ENCODE assay signal across 7 cellular contexts in genomic region chr1:223996376-223996775, GRCh38.
DNase-seq lines count a peak whose midpoint lies in the region; ATAC-seq and TF ChIP-seq lines count a peak whose summit lies in the region.
"Not testable (repeated sequence)": the region's sequence is repeated elsewhere in the genome, so short reads cannot be mapped to it uniquely, and the experiment has no call there.

No MANE protein-coding gene starts in this region.

- not testable (repeated sequence) for H3K14ac ChIP-seq in IMR-90 (replicated peaks; ENCODE audit: low read depth, low read length)

- H3K27ac ChIP-seq in GM23248; IMR-90 (ENCODE audit: insufficient read depth, low read length): not testable (repeated sequence)
- peak overlapping the region; percentile 73 for H3K27ac ChIP-seq in brain microvascular endothelial cell

- H3K9me1 ChIP-seq in IMR-90 (ENCODE audit: insufficient read depth, low read length), result not testable (repeated sequence)

- H2BK120ac ChIP-seq in IMR-90 (ENCODE audit: low read depth, low read length), result not testable (repeated sequence)

- not testable (repeated sequence) for H3K9me2 ChIP-seq in GM23248 (ENCODE audit: insufficient read depth)

- H3K36me3 ChIP-seq in GM23248 (ENCODE audit: low read depth); IMR-90 (ENCODE audit: control insufficient read depth, insufficient read depth, low read length); adipocyte (ENCODE audit: control insufficient read depth, insufficient read depth, low read length, severe bottlenecking); brain microvascular endothelial cell (replicated peaks): not testable (repeated sequence)

- peak; percentile 63 for DNase-seq in EH (ENCODE audit: low read depth)
- DNase-seq in GM23248, result peak; percentile 34
- peak; percentile 44 for DNase-seq in IMR-90
- DNase-seq in adipocyte (ENCODE audit: low read depth), result peak; percentile 17
- peak; percentile 0 for DNase-seq in brain microvascular endothelial cell
- peak; percentile 7 to 37 for DNase-seq in foreskin fibroblast
- DNase-seq in skeletal muscle cell (ENCODE audit: low read depth), result peak; percentile 2

- not testable (repeated sequence) for H3K18ac ChIP-seq in IMR-90 (ENCODE audit: low read depth, low read length)

- CTCF ChIA-PET in IMR-90 (lab: Yijun Ruan, JAX), result not testable (repeated sequence)

- H2AFZ ChIP-seq in GM23248; IMR-90 (replicated peaks; ENCODE audit: low read length, poor library complexity): not testable (repeated sequence)

- WGBS in GM23248 (ENCODE audit: low coverage in 1 of 2, low lambda C conversion rate in 2 of 2, missing lambda C conversion rate in 2 of 2), 2 experiments, result 96 to 98% methylated on average over 2 of the region's 2 CpGs
- WGBS in IMR-90 (ENCODE audit: extremely low coverage in 2 of 2, insufficient read length in 1 of 2), 2 experiments, result no CpG with 5 or more reads among the region's 2 CpGs

- H3K9me3 ChIP-seq in GM23248 (ENCODE audit: low read depth); IMR-90 (ENCODE audit: control insufficient read depth, insufficient read depth, low read length); adipocyte (ENCODE audit: control insufficient read depth, low read length): not testable (repeated sequence)

- H3K23ac ChIP-seq in IMR-90 (ENCODE audit: low read depth, low read length), result not testable (repeated sequence)

- H3K27me3 ChIP-seq in GM23248 (replicated peaks; ENCODE audit: insufficient read depth); IMR-90 (ENCODE audit: control insufficient read depth, insufficient read depth, low read length); adipocyte (replicated peaks; ENCODE audit: control insufficient read depth, insufficient read depth, low read length); brain microvascular endothelial cell (replicated peaks): not testable (repeated sequence)

- not testable (repeated sequence) for H3K79me1 ChIP-seq in IMR-90 (ENCODE audit: low read depth in 1 of 2, low read length in 2 of 2)

- not testable (repeated sequence) for H3K9ac ChIP-seq in GM23248; IMR-90 (ENCODE audit: low read depth, low read length); adipocyte (ENCODE audit: low read length)

- H3K56ac ChIP-seq in IMR-90 (ENCODE audit: extremely low read depth, insufficient read depth, low read length), result not testable (repeated sequence)

- H2BK20ac ChIP-seq in IMR-90 (ENCODE audit: low read depth, low read length), result not testable (repeated sequence)

- not testable (repeated sequence) for H4K20me1 ChIP-seq in GM23248 (ENCODE audit: insufficient read depth); IMR-90 (ENCODE audit: insufficient read depth, low read length)

- not testable (repeated sequence) for H2BK5ac ChIP-seq in IMR-90 (ENCODE audit: low read depth, low read length, poor library complexity, severe bottlenecking)

- not testable (repeated sequence) for BruUV-seq in IMR-90 (replicated peaks; lab: Mats Ljungman, UMichigan)

- not testable (repeated sequence) for TF ChIP-seq RAD21 in IMR-90 (IDR thresholded peaks at IDR 0.05; ENCODE audit: low read length)

- dilution Hi-C loops in IMR-90 (cut with HindIII; ENCODE audit: low sequenced_read_pairs, unreplicated experiment), result not testable (repeated sequence)

- not testable (repeated sequence) for ATAC-seq in IMR-90 (ENCODE audit: low read depth)

- not testable (repeated sequence) for H4K8ac ChIP-seq in IMR-90 (ENCODE audit: low read depth in 2 of 2, low read length in 2 of 2)

- TF ChIP-seq POLR2A in IMR-90 (IDR thresholded peaks at IDR 0.05; ENCODE audit: low read depth, low read length), result not testable (repeated sequence)

- TF ChIP-seq CTCF in IMR-90 (conservative IDR thresholded peaks at IDR 0.05; ENCODE audit: low read depth, low read length); brain microvascular endothelial cell (IDR thresholded peaks at IDR 0.05; ENCODE audit: low read depth, low read length, missing control alignments); foreskin fibroblast (IDR thresholded peaks at IDR 0.05; ENCODE audit: low read depth, low read length): not testable (repeated sequence)

- not testable (repeated sequence) for H3K4me1 ChIP-seq in GM23248 (ENCODE audit: insufficient read depth); IMR-90 (ENCODE audit: control insufficient read depth, insufficient read depth, low read length); adipocyte (ENCODE audit: control insufficient read depth, insufficient read depth, low read length)

- in situ Hi-C loops in GM23248 (cut with MboI); IMR-90 (cut with MboI; ENCODE audit: low sequenced_read_pairs); brain microvascular endothelial cell (cut with HindIII; ENCODE audit: low pct_ligation_motif_present, low sequenced_read_pairs): not testable (repeated sequence)

- H3F3A ChIP-seq in GM23248 (ENCODE audit: insufficient read depth), result not testable (repeated sequence)

- intact Hi-C loops in IMR-90 (cut with micrococcal nuclease), result loop anchor here (10.0 kb wide), 1 partner anchor 292 kb away; no protein-coding TSS in a partner anchor

- H3K4ac ChIP-seq in IMR-90 (ENCODE audit: low read depth, low read length), result not testable (repeated sequence)

- not testable (repeated sequence) for H2AK5ac ChIP-seq in IMR-90 (ENCODE audit: low read depth, low read length)

- H3K79me2 ChIP-seq in GM23248 (ENCODE audit: insufficient read depth), result peaks cover 72% of the 10 kb centered on the region

- POLR2A ChIA-PET in IMR-90 (lab: Charles Lee; ENCODE audit: unreplicated experiment), result not testable (repeated sequence)

- not testable (repeated sequence) for H3K4me3 ChIP-seq in GM23248; IMR-90 (ENCODE audit: insufficient read depth, low read depth, low read length); adipocyte (ENCODE audit: low read length); brain microvascular endothelial cell (ENCODE audit: low read depth, low read length); foreskin fibroblast (ENCODE audit: low read depth in 1 of 2, low read length in 2 of 2); skeletal muscle cell (ENCODE audit: low read depth, low read length)

- H2AK9ac ChIP-seq in IMR-90 (replicated peaks; ENCODE audit: low read depth, low read length, poor library complexity), result not testable (repeated sequence)

- H3K4me2 ChIP-seq in GM23248 (ENCODE audit: unreplicated experiment); IMR-90 (ENCODE audit: low read depth, low read length): not testable (repeated sequence)

- H4K91ac ChIP-seq in IMR-90 (ENCODE audit: insufficient read depth, low read depth, low read length), result not testable (repeated sequence)

- not testable (repeated sequence) for H4K5ac ChIP-seq in IMR-90 (ENCODE audit: low read depth, low read length)

- not testable (repeated sequence) for H2BK15ac ChIP-seq in IMR-90 (ENCODE audit: low read depth, low read length)

Comparison
In these comparisons a context has a peak if more than half of its experiments do, and no peak if none do; other contexts are left out.
1. DNase-seq: peak in every context shown above with its lines; median percentile 63 in EH; 44 in IMR-90; 34 in GM23248; 22 in foreskin fibroblast; 17 in adipocyte; 2 in skeletal muscle cell; 0 in brain microvascular endothelial cell.